Comparison of ENCODE assay signal across 9 cellular contexts in genomic region chr1:165857046-165857801, GRCh38. TPM values are rescaled to one million over a fixed set of nuclear protein-coding genes. Genes with fewer than 3 reads are reported as not detected.
DNase-seq lines count a peak whose midpoint lies in the region; ATAC-seq and TF ChIP-seq lines count a peak whose summit lies in the region.
"Had no signal": no experiment of that assay in that cellular context is flagged by ENCODE, and none has a peak within 500 bp of the region (broad histone marks: within the 10 kb centered on the region; RNA-seq: fewer than 3 reads in every experiment).

No MANE protein-coding gene starts in this region.

- H3K9me3 Mint-ChIP-seq in mesothelial cell of epicardium, result peaks cover 6% of the 10 kb centered on the region

- H3K4me3 ChIP-seq in epithelial cell of proximal tubule (ENCODE audit: low read depth, low read length), result no peak overlapping the region
- H3K4me3 ChIP-seq: cardiac muscle cell had no signal

- peaks cover 8% of the 10 kb centered on the region for H3K36me3 Mint-ChIP-seq in mesothelial cell of epicardium

- DNase-seq in Daoy (ENCODE audit: low read depth), result peak; percentile 47
- peak; percentile 68 for DNase-seq in epithelial cell of proximal tubule (ENCODE audit: low read depth)
- no peak for DNase-seq in mesothelial cell of epicardium (ENCODE audit: low spot score in 2 of 2, unreplicated experiment in 2 of 2)
- no peak for DNase-seq in stimulated activated CD4-positive, alpha-beta T cell treated with anti-CD3 and anti-CD28 coated beads, Interleukin-4, amount 100 ng/mL, for 24 hours
- DNase-seq in GOT3 (lab: John Stamatoyannopoulos, UW), result no peak
- DNase-seq in medulla oblongata (ENCODE audit: extremely low spot score), result no peak

- no peak overlapping the region for H3K27ac Mint-ChIP-seq in mesothelial cell of epicardium

- ATAC-seq in GM21390 (IDR thresholded peaks at IDR 0.05; ENCODE audit: unreplicated experiment) (peak; percentile 76), HG03571 (IDR thresholded peaks at IDR 0.05; ENCODE audit: unreplicated experiment) (peak; percentile 96)

- TF ChIP-seq CTCF in epithelial cell of proximal tubule (conservative IDR thresholded peaks at IDR 0.05; ENCODE audit: low read depth, low read length) (no peak), mesothelial cell of epicardium (IDR thresholded peaks at IDR 0.05; ENCODE audit: unreplicated experiment) (no peak)

- peaks cover 22% of the 10 kb centered on the region for H3K4me1 Mint-ChIP-seq in mesothelial cell of epicardium

- no peaks in the 10 kb centered on the region for H3K27me3 Mint-ChIP-seq in mesothelial cell of epicardium (ENCODE audit: low read depth)

- no peak overlapping the region for H3K4me3 Mint-ChIP-seq in mesothelial cell of epicardium

RNA-seq across cellular contexts. Expression of gene UCK2, which starts 29.8 kb away (rescaled TPM):
- 95.0 and 108 TPM in 2 replicates for total RNA-seq in Daoy (2014; rRNA removed; shearing (Covaris generic))
- total RNA-seq in epithelial cell of proximal tubule (62.4 and 126 TPM in 2 replicates), mesothelial cell of epicardium (37.5 to 44.5 TPM (median 40.9 TPM) in 3 replicates)

Comparison
In these comparisons a context has a peak if more than half of its experiments do, and no peak if none do; other contexts are left out.
1. DNase-seq: peak in Daoy (single experiment) and epithelial cell of proximal tubule (single experiment); none in mesothelial cell of epicardium (0 of 2), stimulated activated CD4-positive, alpha-beta T cell treated with anti-CD3 and anti-CD28 coated beads, Interleukin-4, amount 100 ng/mL, for 24 hours (single experiment), GOT3 (single experiment) and medulla oblongata (single experiment).